ENCODE assay signal across 19 cellular contexts in genomic region chr17:71430281-71430680, GRCh38.
DNase-seq lines count a peak whose midpoint lies in the region; ATAC-seq, FAIRE-seq and TF ChIP-seq lines count a peak whose summit lies in the region.
"Had no signal": no experiment of that assay in that cellular context is flagged by ENCODE, and none has a peak within 500 bp of the region (broad histone marks: within the 10 kb centered on the region; RNA-seq: fewer than 3 reads in every experiment).

No MANE protein-coding gene starts in this region.

- DNase-seq in A549 (ENCODE audit: low read depth in 1 of 2, low spot score in 1 of 2) (no peak), NCI-H146 treated with DMSO at 0.1 percent for 48 hours (lab: John Stamatoyannopoulos, UW; ENCODE audit: unreplicated experiment) (peak; percentile 68), NCI-H748 treated with DMSO at 0.1 percent for 48 hours (lab: John Stamatoyannopoulos, UW) (peak; percentile 65), kidney tubule cell (ENCODE audit: low spot score) (peak; percentile 35), dermis blood vessel endothelial cell (no peak), sciatic nerve (ENCODE audit: low spot score) (no peak)
- DNase-seq: 8988T; C1 segment of cervical spinal cord; Caco-2; CD8-positive, alpha-beta T cell; DMS153; DMS79 treated with DMSO at 0.1 percent for 48 hours; GF-D8; H9 had no signal

- intact Hi-C loops in sciatic nerve (cut with DNase I) = no loop called here

- no peak for TF ChIP-seq EP300 in A549 (IDR thresholded peaks at IDR 0.05)

- CTCF ChIA-PET in A549 (lab: Yijun Ruan, JAX) = interaction anchor here (1.0 to 1.6 kb wide), 2 partner anchors 9 to 31 kb away, joined by 4 read pairs; no protein-coding TSS in a partner anchor

- TF ChIP-seq CTCF in A549 (IDR thresholded peaks at IDR 0.05) = no peak

- 15% methylated on average over 5 of the region's 5 CpGs for WGBS in A549 (ENCODE audit: missing lambda C conversion rate)

- FAIRE-seq in A549 (lab: Jason Lieb, UNC) = peak; percentile 82
- FAIRE-seq: GM12892 had no signal

- H3K4me1 ChIP-seq in A549 = peaks cover 13% of the 10 kb centered on the region
- H3K4me1 ChIP-seq: Caco-2 had no signal

- TF ChIP-seq POLR2A in A549 (IDR thresholded peaks at IDR 0.05; ENCODE audit: low read length) = no peak

- POLR2A ChIA-PET in A549 (lab: Yijun Ruan, JAX) = no interaction called here

- peak overlapping the region in 1 of 2 experiments; percentile 56; a peak in 4 of 6 replicates for H3K27ac ChIP-seq in A549

- H3K4me2 ChIP-seq in A549 = peak overlapping the region; percentile 45
- H3K4me2 ChIP-seq: GM23338 had no signal

- no peaks in the 10 kb centered on the region; the same call in 2 of the 3 replicates for H3K9me3 ChIP-seq in A549
- H3K9me3 ChIP-seq: Caco-2 had no signal

- ATAC-seq in A549 (peak; percentile 59 to 65; a peak in 4 of 6 replicates), GM21723 (IDR thresholded peaks at IDR 0.05; ENCODE audit: unreplicated experiment) (no peak), sciatic nerve (no peak), HG02885 (IDR thresholded peaks at IDR 0.05; ENCODE audit: poor library complexity, unreplicated experiment) (no peak)
- ATAC-seq: CD8-positive, alpha-beta T cell; GM23338; HCT116 had no signal

- TF ChIP-seq RAD21 in A549 (conservative IDR thresholded peaks at IDR 0.05 in 1 of 2, IDR thresholded peaks at IDR 0.05 in 1 of 2) = no peak

- no peak overlapping the region for H3K4me3 ChIP-seq in A549
- H3K4me3 ChIP-seq: GM23338 had no signal

TF ChIP-seq in A549, 52 proteins besides CTCF, POLR2A, EP300 and RAD21:
- TF ChIP-seq MAFK (IDR thresholded peaks at IDR 0.05; ENCODE audit: partially characterized antibody) = no peak
- no peak for TF ChIP-seq CBX2 (IDR thresholded peaks at IDR 0.05; ENCODE audit: borderline replicate concordance, low read depth)
- no peak for TF ChIP-seq NFE2L2 (conservative IDR thresholded peaks at IDR 0.05; ENCODE audit: low read length)
- no peak for TF ChIP-seq PBX3 (IDR thresholded peaks at IDR 0.05)
- TF ChIP-seq REST (IDR thresholded peaks at IDR 0.05) = no peak
- no peak for TF ChIP-seq HES2 (IDR thresholded peaks at IDR 0.05)
- no peak for TF ChIP-seq RARB (CRISPR knock-in tag; IDR thresholded peaks at IDR 0.05)
- no peak for TF ChIP-seq ESRRA (IDR thresholded peaks at IDR 0.05; ENCODE audit: borderline replicate concordance, low read length)
- no peak for TF ChIP-seq HOXB5 (CRISPR knock-in tag; IDR thresholded peaks at IDR 0.05)
- TF ChIP-seq ELK1 (IDR thresholded peaks at IDR 0.05; ENCODE audit: low read depth, low read length) = no peak
- TF ChIP-seq RFX5 (IDR thresholded peaks at IDR 0.05) = no peak
- TF ChIP-seq BHLHE40 (IDR thresholded peaks at IDR 0.05; ENCODE audit: low read depth, low read length) = no peak
- TF ChIP-seq RNF2 (IDR thresholded peaks at IDR 0.05; ENCODE audit: borderline replicate concordance, low read depth) = no peak
- no peak for TF ChIP-seq HOXA7 (CRISPR knock-in tag; IDR thresholded peaks at IDR 0.05)
- no peak for TF ChIP-seq JUNB (IDR thresholded peaks at IDR 0.05)
- no peak for TF ChIP-seq HDAC2 (IDR thresholded peaks at IDR 0.05)
- TF ChIP-seq EHF (CRISPR knock-in tag; IDR thresholded peaks at IDR 0.05) = no peak
- TF ChIP-seq ZSCAN20 (CRISPR knock-in tag; IDR thresholded peaks at IDR 0.05) = no peak
- TF ChIP-seq BCL3 (IDR thresholded peaks at IDR 0.05) = no peak
TF ChIP-seq in A549: peak in this region for 0.

Comparison
In these comparisons a context has a peak if more than half of its experiments do, and no peak if none do; other contexts are left out.
1. ATAC-seq: peak in A549 (2 of 2); none in GM21723 (single experiment), sciatic nerve (single experiment) and HG02885 (single experiment).
2. DNase-seq: peak in NCI-H146 treated with DMSO at 0.1 percent for 48 hours (single experiment), NCI-H748 treated with DMSO at 0.1 percent for 48 hours (single experiment) and kidney tubule cell (single experiment); none in A549 (0 of 2), dermis blood vessel endothelial cell (single experiment) and sciatic nerve (single experiment).